ENCODE assay signal across 1 cellular context in the genomic region with DNA sequence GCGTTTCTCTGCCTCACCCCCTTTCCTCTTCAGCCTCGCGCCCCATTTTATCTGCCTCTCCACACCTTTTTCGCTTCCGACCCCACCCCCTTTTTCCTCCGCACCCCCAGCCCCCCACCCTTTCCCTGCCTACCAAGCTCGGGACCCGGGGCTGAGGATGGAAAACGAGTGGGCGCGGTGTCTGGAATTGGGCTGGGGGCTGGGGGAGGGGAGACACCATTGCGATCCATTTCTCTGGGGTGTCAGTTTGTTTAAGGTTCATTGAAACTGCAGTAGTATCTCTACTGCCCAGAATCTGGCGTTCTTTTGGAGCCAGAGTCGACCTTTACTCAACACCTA.
TF ChIP-seq lines count a peak whose summit lies in the region.

No MANE protein-coding gene starts in this region.

TF ChIP-seq in GM23338, 12 proteins besides CTCF, POLR2A, EP300 and RAD21 (continued from another document):
- TF ChIP-seq, protein P1, sequence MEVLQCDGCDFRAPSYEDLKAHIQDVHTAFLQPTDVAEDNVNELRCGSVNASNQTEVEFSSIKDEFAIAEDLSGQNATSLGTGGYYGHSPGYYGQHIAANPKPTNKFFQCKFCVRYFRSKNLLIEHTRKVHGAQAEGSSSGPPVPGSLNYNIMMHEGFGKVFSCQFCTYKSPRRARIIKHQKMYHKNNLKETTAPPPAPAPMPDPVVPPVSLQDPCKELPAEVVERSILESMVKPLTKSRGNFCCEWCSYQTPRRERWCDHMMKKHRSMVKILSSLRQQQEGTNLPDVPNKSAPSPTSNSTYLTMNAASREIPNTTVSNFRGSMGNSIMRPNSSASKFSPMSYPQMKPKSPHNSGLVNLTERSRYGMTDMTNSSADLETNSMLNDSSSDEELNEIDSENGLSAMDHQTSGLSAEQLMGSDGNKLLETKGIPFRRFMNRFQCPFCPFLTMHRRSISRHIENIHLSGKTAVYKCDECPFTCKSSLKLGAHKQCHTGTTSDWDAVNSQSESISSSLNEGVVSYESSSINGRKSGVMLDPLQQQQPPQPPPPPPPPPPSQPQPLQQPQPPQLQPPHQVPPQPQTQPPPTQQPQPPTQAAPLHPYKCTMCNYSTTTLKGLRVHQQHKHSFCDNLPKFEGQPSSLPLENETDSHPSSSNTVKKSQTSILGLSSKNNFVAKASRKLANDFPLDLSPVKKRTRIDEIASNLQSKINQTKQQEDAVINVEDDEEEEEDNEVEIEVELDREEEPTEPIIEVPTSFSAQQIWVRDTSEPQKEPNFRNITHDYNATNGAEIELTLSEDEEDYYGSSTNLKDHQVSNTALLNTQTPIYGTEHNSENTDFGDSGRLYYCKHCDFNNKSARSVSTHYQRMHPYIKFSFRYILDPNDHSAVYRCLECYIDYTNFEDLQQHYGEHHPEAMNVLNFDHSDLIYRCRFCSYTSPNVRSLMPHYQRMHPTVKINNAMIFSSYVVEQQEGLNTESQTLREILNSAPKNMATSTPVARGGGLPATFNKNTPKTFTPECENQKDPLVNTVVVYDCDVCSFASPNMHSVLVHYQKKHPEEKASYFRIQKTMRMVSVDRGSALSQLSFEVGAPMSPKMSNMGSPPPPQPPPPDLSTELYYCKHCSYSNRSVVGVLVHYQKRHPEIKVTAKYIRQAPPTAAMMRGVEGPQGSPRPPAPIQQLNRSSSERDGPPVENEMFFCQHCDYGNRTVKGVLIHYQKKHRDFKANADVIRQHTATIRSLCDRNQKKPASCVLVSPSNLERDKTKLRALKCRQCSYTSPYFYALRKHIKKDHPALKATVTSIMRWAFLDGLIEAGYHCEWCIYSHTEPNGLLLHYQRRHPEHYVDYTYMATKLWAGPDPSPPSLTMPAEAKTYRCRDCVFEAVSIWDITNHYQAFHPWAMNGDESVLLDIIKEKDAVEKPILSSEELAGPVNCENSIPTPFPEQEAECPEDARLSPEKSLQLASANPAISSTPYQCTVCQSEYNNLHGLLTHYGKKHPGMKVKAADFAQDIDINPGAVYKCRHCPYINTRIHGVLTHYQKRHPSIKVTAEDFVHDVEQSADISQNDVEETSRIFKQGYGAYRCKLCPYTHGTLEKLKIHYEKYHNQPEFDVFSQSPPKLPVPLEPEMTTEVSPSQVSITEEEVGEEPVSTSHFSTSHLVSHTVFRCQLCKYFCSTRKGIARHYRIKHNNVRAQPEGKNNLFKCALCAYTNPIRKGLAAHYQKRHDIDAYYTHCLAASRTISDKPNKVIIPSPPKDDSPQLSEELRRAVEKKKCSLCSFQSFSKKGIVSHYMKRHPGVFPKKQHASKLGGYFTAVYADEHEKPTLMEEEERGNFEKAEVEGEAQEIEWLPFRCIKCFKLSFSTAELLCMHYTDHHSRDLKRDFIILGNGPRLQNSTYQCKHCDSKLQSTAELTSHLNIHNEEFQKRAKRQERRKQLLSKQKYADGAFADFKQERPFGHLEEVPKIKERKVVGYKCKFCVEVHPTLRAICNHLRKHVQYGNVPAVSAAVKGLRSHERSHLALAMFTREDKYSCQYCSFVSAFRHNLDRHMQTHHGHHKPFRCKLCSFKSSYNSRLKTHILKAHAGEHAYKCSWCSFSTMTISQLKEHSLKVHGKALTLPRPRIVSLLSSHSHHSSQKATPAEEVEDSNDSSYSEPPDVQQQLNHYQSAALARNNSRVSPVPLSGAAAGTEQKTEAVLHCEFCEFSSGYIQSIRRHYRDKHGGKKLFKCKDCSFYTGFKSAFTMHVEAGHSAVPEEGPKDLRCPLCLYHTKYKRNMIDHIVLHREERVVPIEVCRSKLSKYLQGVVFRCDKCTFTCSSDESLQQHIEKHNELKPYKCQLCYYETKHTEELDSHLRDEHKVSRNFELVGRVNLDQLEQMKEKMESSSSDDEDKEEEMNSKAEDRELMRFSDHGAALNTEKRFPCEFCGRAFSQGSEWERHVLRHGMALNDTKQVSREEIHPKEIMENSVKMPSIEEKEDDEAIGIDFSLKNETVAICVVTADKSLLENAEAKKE (CRISPR knock-in tag; IDR thresholded peaks at IDR 0.05): no peak
- no peak for TF ChIP-seq EZH2phosphoT487 (IDR thresholded peaks at IDR 0.05; ENCODE audit: unreplicated experiment)
- TF ChIP-seq ZNF331 (CRISPR knock-in tag; IDR thresholded peaks at IDR 0.05; ENCODE audit: low read depth): no peak
